17 cellular contexts compared by ENCODE assay signal in the genomic region with DNA sequence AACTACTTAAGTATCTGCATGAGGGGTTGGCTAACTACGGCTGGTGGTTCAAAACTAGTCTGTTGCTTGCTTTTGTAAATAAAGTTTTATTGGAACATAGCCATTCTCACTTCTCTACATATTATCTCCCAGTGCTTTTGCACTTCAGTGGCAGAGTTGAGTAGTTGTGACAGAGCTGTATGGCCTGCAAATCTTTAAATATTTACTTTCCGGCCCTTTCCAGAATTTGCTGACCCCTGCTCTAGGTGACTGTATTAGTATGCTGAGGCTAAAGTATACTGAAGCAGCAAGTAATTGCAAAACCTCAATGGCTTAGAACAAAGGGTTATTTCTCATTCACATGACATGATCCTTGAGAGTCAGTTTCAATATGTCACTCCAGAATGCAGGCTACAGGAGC.
A peak's percentile ranks its signal among the peaks of the same experiment; 100 is the strongest.
DNase-seq lines count a peak whose midpoint lies in the region; ATAC-seq and TF ChIP-seq lines count a peak whose summit lies in the region.
"Had no signal": no experiment of that assay in that cellular context is flagged by ENCODE, and none has a peak within 500 bp of the region (broad histone marks: within the 10 kb centered on the region; RNA-seq: fewer than 3 reads in every experiment).

No MANE protein-coding gene starts in this region.

- no peak overlapping the region for H3K9ac ChIP-seq in liver (ENCODE audit: low read depth in 1 of 2, low read length in 2 of 2)
- H3K9ac ChIP-seq: BLaER1 treated with 17β-estradiol and CSF1 and Interleukin-3, amounts not matched to agents 10 nM and 100 nM; GM23248 had no signal

- CTCF ChIA-PET in MCF 10A (lab: Yijun Ruan, JAX) = interaction anchor here (0.5 to 9.4 kb wide), 16 partner anchors 10 to 365 kb away, joined by 3 to 113 read pairs (median 4); no protein-coding TSS in a partner anchor

- H3K4me3 Mint-ChIP-seq in MCF 10A (ENCODE audit: unreplicated experiment) = no peak overlapping the region
- H3K4me3 Mint-ChIP-seq: CD14-positive monocyte; CD4-positive, alpha-beta T cell; CD8-positive, alpha-beta memory T cell had no signal

- no peak overlapping the region for H3K27ac Mint-ChIP-seq in MCF 10A (ENCODE audit: low read depth, unreplicated experiment)
- H3K27ac Mint-ChIP-seq: CD14-positive monocyte; CD4-positive, alpha-beta T cell; CD8-positive, alpha-beta memory T cell had no signal

- no peak for TF ChIP-seq RAD21 in liver (IDR thresholded peaks at IDR 0.05)

- H3K9me3 Mint-ChIP-seq in MCF 10A (ENCODE audit: unreplicated experiment) = no peaks in the 10 kb centered on the region
- H3K9me3 Mint-ChIP-seq: CD4-positive, alpha-beta T cell had no signal

- intact Hi-C loops in MCF 10A (cut with micrococcal nuclease) = loop anchor here (2.0 kb wide), 1 partner anchor 202 kb away; no protein-coding TSS in a partner anchor

- H3K9me3 ChIP-seq in liver (ENCODE audit: control insufficient read depth in 4 of 4, low read length in 3 of 4) = no peaks in the 10 kb centered on the region
- H3K9me3 ChIP-seq: BE2C had no signal

- POLR2A ChIA-PET in MCF 10A (lab: Yijun Ruan, JAX) = interaction anchor here (0.6 to 1.0 kb wide), 2 partner anchors 11 to 305 kb away, joined by 3 to 9 read pairs; no protein-coding TSS in a partner anchor

- peaks cover 0 to 4% (median 1%) of the 10 kb centered on the region in 4 donors for H3K4me1 ChIP-seq in liver (ENCODE audit: control insufficient read depth in 4 of 4, insufficient read depth in 4 of 4, low read length in 3 of 4)
- H3K4me1 ChIP-seq: BE2C had no signal

- no peaks in the 10 kb centered on the region for H3K27me3 ChIP-seq in liver (ENCODE audit: control insufficient read depth in 4 of 4, insufficient read depth in 4 of 4, low read length in 3 of 4)
- H3K27me3 ChIP-seq: BE2C; BLaER1 treated with 17β-estradiol and CSF1 and Interleukin-3, amounts not matched to agents 10 nM and 100 nM had no signal

- H3K36me3 Mint-ChIP-seq in MCF 10A (ENCODE audit: insufficient read depth, unreplicated experiment) = no peaks in the 10 kb centered on the region
- H3K36me3 Mint-ChIP-seq: CD14-positive monocyte; CD8-positive, alpha-beta memory T cell had no signal

- peak; percentile 22 for DNase-seq in HuH-7 (ENCODE audit: low spot score)
- DNase-seq in left lobe of liver (ENCODE audit: low spot score) = no peak
- no peak for DNase-seq in activated CD4-positive, alpha-beta T cell treated with anti-CD3 and anti-CD28 coated beads, Interleukin-2, amount 50 U/mL, for 4 hours
- no peak for DNase-seq in hypothalamus (lab: John Stamatoyannopoulos, UW)
- no peak for DNase-seq in MCF 10A (ENCODE audit: unreplicated experiment)
- no peak for DNase-seq in HPDE6-E6E7 (ENCODE audit: extremely low spot score)
- DNase-seq: 8988T; BE2C; CD4-positive, alpha-beta T cell; CD8-positive, alpha-beta memory T cell; DMS79 treated with DMSO at 0.1 percent for 48 hours had no signal

- peaks cover 15% of the 10 kb centered on the region for H3K27me3 Mint-ChIP-seq in MCF 10A (ENCODE audit: insufficient read depth, unreplicated experiment)

- peak; percentile 77 for ATAC-seq in left lobe of liver

- WGBS in liver = 38% methylated on average over 2 of the region's 2 CpGs

- H3K4me3 ChIP-seq in liver (ENCODE audit: low read depth in 1 of 3, low read length in 3 of 3) = no peak overlapping the region
- H3K4me3 ChIP-seq: A549; BLaER1 treated with 17β-estradiol and CSF1 and Interleukin-3, amounts not matched to agents 10 nM and 100 nM; GM23248 had no signal

- H3K4me1 Mint-ChIP-seq in MCF 10A (ENCODE audit: insufficient read depth, unreplicated experiment) = peaks cover 26% of the 10 kb centered on the region
- H3K4me1 Mint-ChIP-seq: CD8-positive, alpha-beta memory T cell had no signal

- H3K27ac ChIP-seq in VCaP = peak overlapping the region; percentile 7; the same call in 1 of the 2 replicates
- H3K27ac ChIP-seq in liver (ENCODE audit: low read depth in 1 of 2, low read length in 2 of 2) = peak overlapping the region in 1 of 2 donors; percentile 19
- H3K27ac ChIP-seq: A549; BLaER1 treated with 17β-estradiol and CSF1 and Interleukin-3, amounts not matched to agents 10 nM and 100 nM; GM23248 had no signal

- TF ChIP-seq CTCF in VCaP (conservative IDR thresholded peaks at IDR 0.05) (no peak), liver (IDR thresholded peaks at IDR 0.05; ENCODE audit: low read depth, low read length, missing input control) (no peak), MCF 10A (IDR thresholded peaks at IDR 0.05; ENCODE audit: unreplicated experiment) (no peak)

- BruUV-seq in MCF 10A (replicated peaks; lab: Mats Ljungman, UMichigan) = no TSS peak

- H3K36me3 ChIP-seq in liver (ENCODE audit: control insufficient read depth in 4 of 4, insufficient read depth in 3 of 4, low read depth in 1 of 4, low read length in 3 of 4) = no peaks in the 10 kb centered on the region
- H3K36me3 ChIP-seq: BE2C; BLaER1 treated with 17β-estradiol and CSF1 and Interleukin-3, amounts not matched to agents 10 nM and 100 nM had no signal

TF ChIP-seq in liver, 16 proteins besides CTCF, POLR2A, EP300 and RAD21:
- TF ChIP-seq SP1 (IDR thresholded peaks at IDR 0.05) = peak; percentile 60
- TF ChIP-seq TAF1 (conservative IDR thresholded peaks at IDR 0.05) = no peak
- peak; percentile 9 for TF ChIP-seq YY1 (IDR thresholded peaks at IDR 0.05)
- peak; percentile 63 to 74 for TF ChIP-seq HNF4A (conservative IDR thresholded peaks at IDR 0.05)
- no peak for TF ChIP-seq FOXA1 (IDR thresholded peaks at IDR 0.05)
- TF ChIP-seq GABPA (IDR thresholded peaks at IDR 0.05 in 1 of 2, conservative IDR thresholded peaks at IDR 0.05 in 1 of 2) = no peak
- TF ChIP-seq, protein P1, sequence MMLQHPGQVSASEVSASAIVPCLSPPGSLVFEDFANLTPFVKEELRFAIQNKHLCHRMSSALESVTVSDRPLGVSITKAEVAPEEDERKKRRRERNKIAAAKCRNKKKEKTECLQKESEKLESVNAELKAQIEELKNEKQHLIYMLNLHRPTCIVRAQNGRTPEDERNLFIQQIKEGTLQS (IDR thresholded peaks at IDR 0.05) = no peak
- peak; percentile 59 to 67 for TF ChIP-seq RXRA (IDR thresholded peaks at IDR 0.05)
